Comparison of ENCODE assay signal across 34 cellular contexts in genomic region chr6:157024745-157025144, GRCh38.
DNase-seq lines count a peak whose midpoint lies in the region; ATAC-seq, FAIRE-seq and TF ChIP-seq lines count a peak whose summit lies in the region.
"Had no signal": no experiment of that assay in that cellular context is flagged by ENCODE, and none has a peak within 500 bp of the region (broad histone marks: within the 10 kb centered on the region; RNA-seq: fewer than 3 reads in every experiment).

No MANE protein-coding gene starts in this region.

- H3K27ac ChIP-seq in epithelial cell of prostate (peak overlapping the region; percentile 25), pancreas (no peak overlapping the region)
- H3K27ac ChIP-seq: cardiac muscle cell, SJSA1, WERI-Rb-1 had no signal

- no peak overlapping the region for H3K4me3 Mint-ChIP-seq in activated naive CD4-positive, alpha-beta T cell treated with anti-CD3 and anti-CD28 coated beads, Interleukin-2, amount 50 U/mL, for 24 hours
- H3K4me3 Mint-ChIP-seq: activated CD8-positive, alpha-beta T cell treated with anti-CD3 and anti-CD28 coated beads, Interleukin-2, amount 10 ng/mL, durations not matched to agents 7 days and 5 days; CD4-positive, CD25-positive, alpha-beta regulatory T cell; nephron had no signal

- H3K27me3 ChIP-seq in pancreas: no peaks in the 10 kb centered on the region
- H3K27me3 ChIP-seq: cardiac muscle cell, heart left ventricle, SJSA1 had no signal

- no peak for TF ChIP-seq CTCF in pancreas (IDR thresholded peaks at IDR 0.05)

- no peaks in the 10 kb centered on the region for H3K9me3 Mint-ChIP-seq in activated naive CD4-positive, alpha-beta T cell treated with anti-CD3 and anti-CD28 coated beads, Interleukin-2, amount 50 U/mL, for 24 hours
- no peaks in the 10 kb centered on the region for H3K9me3 Mint-ChIP-seq in activated naive CD4-positive, alpha-beta T cell treated with anti-CD3 and anti-CD28 coated beads, Interleukin-2, amount 50 U/mL, for 72 hours
- H3K9me3 Mint-ChIP-seq: CD4-positive, CD25-positive, alpha-beta regulatory T cell; IgD-negative memory B cell; nephron had no signal

- H3K4me3 ChIP-seq in pancreas: no peak overlapping the region
- H3K4me3 ChIP-seq: cardiac muscle cell, heart left ventricle, SJSA1 had no signal

- no peaks in the 10 kb centered on the region for H3K36me3 Mint-ChIP-seq in activated naive CD4-positive, alpha-beta T cell treated with anti-CD3 and anti-CD28 coated beads, Interleukin-2, amount 50 U/mL, for 24 hours
- H3K36me3 Mint-ChIP-seq in activated naive CD4-positive, alpha-beta T cell treated with anti-CD3 and anti-CD28 coated beads, Interleukin-2, amount 50 U/mL, for 72 hours: peaks cover 0 to 20% of the 10 kb centered on the region in 2 donors
- H3K36me3 Mint-ChIP-seq: CD4-positive, CD25-positive, alpha-beta regulatory T cell had no signal

- peaks cover 0 to 16% (median 15%) of the 10 kb centered on the region in 3 donors for H3K4me1 ChIP-seq in pancreas

- intact Hi-C loops in pancreas (cut with DNase I): no loop called here

- H3K36me3 ChIP-seq in pancreas: no peaks in the 10 kb centered on the region
- H3K36me3 ChIP-seq: cardiac muscle cell, heart left ventricle had no signal

- H3K9me3 ChIP-seq in pancreas: no peaks in the 10 kb centered on the region

- peak overlapping the region; percentile 41 for H3K27ac Mint-ChIP-seq in activated naive CD4-positive, alpha-beta T cell treated with anti-CD3 and anti-CD28 coated beads, Interleukin-2, amount 50 U/mL, for 24 hours
- no peak overlapping the region for H3K27ac Mint-ChIP-seq in activated naive CD4-positive, alpha-beta T cell treated with anti-CD3 and anti-CD28 coated beads, Interleukin-2, amount 50 U/mL, for 72 hours
- H3K27ac Mint-ChIP-seq: activated CD8-positive, alpha-beta T cell treated with anti-CD3 and anti-CD28 coated beads, Interleukin-2, amount 10 ng/mL, durations not matched to agents 7 days and 5 days; activated T-helper 2 cell treated with anti-CD3 and anti-CD28 coated beads, Interferon-gamma antibody, Interleukin-2, Interleukin-4, amounts not matched to agents 10 μg/mL and 5 μg/mL and 100 μg/mL, durations not matched to agents 14 hours and 24 hours and 36 hours had no signal

- 88 to 92% methylated on average over 3 of the region's 3 CpGs for WGBS in pancreas, 2 donors

- no peak for ATAC-seq in activated naive CD4-positive, alpha-beta T cell treated with anti-CD3 and anti-CD28 coated beads, Interleukin-2, amount 50 U/mL, for 72 hours
- ATAC-seq in pancreas (no peak), HG03460 (IDR thresholded peaks at IDR 0.05; ENCODE audit: unreplicated experiment) (no peak)
- ATAC-seq: activated CD8-positive, alpha-beta T cell treated with anti-CD3 and anti-CD28 coated beads, Interleukin-2, amount 10 ng/mL, durations not matched to agents 7 days and 5 days; heart left ventricle had no signal

- no peaks in the 10 kb centered on the region for H3K27me3 Mint-ChIP-seq in activated naive CD4-positive, alpha-beta T cell treated with anti-CD3 and anti-CD28 coated beads, Interleukin-2, amount 50 U/mL, for 24 hours
- H3K27me3 Mint-ChIP-seq: IgD-negative memory B cell had no signal

- peak; percentile 26 for FAIRE-seq in pancreas (lab: Jason Lieb, UNC)
- FAIRE-seq: small intestine had no signal

- DNase-seq in activated naive CD4-positive, alpha-beta T cell treated with anti-CD3 and anti-CD28 coated beads, Interleukin-2, amount 50 U/mL, for 72 hours (ENCODE audit: low spot score in 2 of 2): no peak
- DNase-seq in epithelial cell of prostate (ENCODE audit: low read depth, low spot score) (no peak), pancreas (no peak), cerebellar nuclear complex (lab: John Stamatoyannopoulos, UW) (no peak), medulla oblongata (ENCODE audit: extremely low spot score) (no peak), SHP77 (lab: John Stamatoyannopoulos, UW) (no peak)
- DNase-seq: 8988T; activated CD4-positive, alpha-beta T cell treated with anti-CD3 and anti-CD28 coated beads for 4 hours; activated CD8-positive, alpha-beta T cell treated with anti-CD3 and anti-CD28 coated beads, Interleukin-2, amount 10 ng/mL, durations not matched to agents 7 days and 5 days; activated naive CD4-positive, alpha-beta T cell treated with anti-CD3 and anti-CD28 coated beads, Interleukin-2, amount 50 U/mL, for 16 hours; aorta; CD4-positive, CD25-positive, alpha-beta regulatory T cell; cortex of kidney; DND-41; effector memory CD4-positive, alpha-beta T cell; erythroblast; foreskin fibroblast; heart left ventricle; NCI-H1105; NCI-H1930; NCI-H2171 treated with DMSO at 0.1 percent for 48 hours; NCI-H510A; RPMI8226; small intestine; stimulated activated naive CD4-positive, alpha-beta T cell treated with Interleukin-2 at 50 U/mL for 16 hours; T1000; WERI-Rb-1 had no signal

- peaks cover 66% of the 10 kb centered on the region for H3K4me1 Mint-ChIP-seq in activated naive CD4-positive, alpha-beta T cell treated with anti-CD3 and anti-CD28 coated beads, Interleukin-2, amount 50 U/mL, for 24 hours
